In genomic region chr1:100077525-100077924, GRCh38 we compare ENCODE assay signal across 11 cellular contexts. TPM values are rescaled to one million over a fixed set of nuclear protein-coding genes. Genes with fewer than 3 reads are reported as not detected.
DNase-seq lines count a peak whose midpoint lies in the region; ATAC-seq, FAIRE-seq and TF ChIP-seq lines count a peak whose summit lies in the region.
"Had no signal": no experiment of that assay in that cellular context is flagged by ENCODE, and none has a peak within 500 bp of the region (broad histone marks: within the 10 kb centered on the region; RNA-seq: fewer than 3 reads in every experiment).

No MANE protein-coding gene starts in this region.

- peaks cover 2% of the 10 kb centered on the region for H4K20me1 ChIP-seq in endothelial cell of umbilical vein (replicated peaks; ENCODE audit: control insufficient read depth, extremely low read depth, insufficient read depth, low read length)
- H4K20me1 ChIP-seq in hepatocyte (ENCODE audit: insufficient read depth, poor library complexity, severe bottlenecking), result peaks cover 2% of the 10 kb centered on the region

- FAIRE-seq in endothelial cell of umbilical vein (lab: Jason Lieb, UNC) (peak; percentile 40), pancreas (lab: Jason Lieb, UNC) (no peak)

- no peaks in the 10 kb centered on the region for H3K4me1 Mint-ChIP-seq in MCF 10A (ENCODE audit: insufficient read depth, unreplicated experiment)

- no peaks in the 10 kb centered on the region for H3K27me3 ChIP-seq in endothelial cell of umbilical vein (ENCODE audit: control insufficient read depth in 2 of 2, insufficient read depth in 2 of 2, low read length in 2 of 2)
- H3K27me3 ChIP-seq in hepatocyte, result no peaks in the 10 kb centered on the region
- no peaks in the 10 kb centered on the region for H3K27me3 ChIP-seq in pancreas

- BruUV-seq in endothelial cell of umbilical vein (replicated peaks; lab: Mats Ljungman, UMichigan) (no TSS peak), MCF 10A (replicated peaks; lab: Mats Ljungman, UMichigan) (no TSS peak)

- H3K36me3 ChIP-seq in endothelial cell of umbilical vein (ENCODE audit: control insufficient read depth in 2 of 2, extremely low read depth in 1 of 2, insufficient read depth in 2 of 2, low read length in 2 of 2) (peaks cover 3 to 25% of the 10 kb centered on the region in 2 experiments), hepatocyte (replicated peaks; ENCODE audit: insufficient read depth, low read depth) (no peaks in the 10 kb centered on the region), pancreas (peaks cover 0 to 39% (median 13%) of the 10 kb centered on the region in 3 donors)

- no peak for TF ChIP-seq POLR2A in endothelial cell of umbilical vein (IDR thresholded peaks at IDR 0.05; ENCODE audit: low read depth, low read length)

- H3K9me3 Mint-ChIP-seq in MCF 10A (ENCODE audit: unreplicated experiment), result no peaks in the 10 kb centered on the region
- H3K9me3 Mint-ChIP-seq: H9, T-cell had no signal

- H3K9me2 ChIP-seq in hepatocyte (replicated peaks; ENCODE audit: insufficient read depth), result no peaks in the 10 kb centered on the region

- H2AFZ ChIP-seq in endothelial cell of umbilical vein (ENCODE audit: low read depth, low read length), result no peak overlapping the region
- H2AFZ ChIP-seq in hepatocyte, result no peak overlapping the region

- TF ChIP-seq CTCF in endothelial cell of umbilical vein (IDR thresholded peaks at IDR 0.05; ENCODE audit: extremely low read depth in 1 of 2, insufficient read depth in 1 of 2, low read depth in 1 of 2, low read length in 2 of 2) (no peak), hepatocyte (IDR thresholded peaks at IDR 0.05; ENCODE audit: poor library complexity) (no peak), MCF 10A (IDR thresholded peaks at IDR 0.05; ENCODE audit: unreplicated experiment) (no peak), pancreas (IDR thresholded peaks at IDR 0.05) (no peak)

- intact Hi-C loops in endothelial cell of umbilical vein (cut with micrococcal nuclease) (no loop called here), MCF 10A (cut with micrococcal nuclease) (no loop called here), pancreas (cut with DNase I) (no loop called here)

- CTCF ChIA-PET in endothelial cell of umbilical vein (lab: Charles Lee), result no interaction called here
- CTCF ChIA-PET in MCF 10A (lab: Yijun Ruan, JAX), result no interaction called here

- H3K4me1 ChIP-seq in endothelial cell of umbilical vein (ENCODE audit: control insufficient read depth, extremely low read depth, insufficient read depth, low read length), result peaks cover 4% of the 10 kb centered on the region
- no peaks in the 10 kb centered on the region for H3K4me1 ChIP-seq in hepatocyte (ENCODE audit: insufficient read depth)
- peaks cover 0 to 3% (median 3%) of the 10 kb centered on the region in 3 donors for H3K4me1 ChIP-seq in pancreas

- H3K4me2 ChIP-seq in endothelial cell of umbilical vein (ENCODE audit: insufficient read depth, low read length) (no peak overlapping the region), hepatocyte (no peak overlapping the region)

- H3K27ac Mint-ChIP-seq in MCF 10A (ENCODE audit: low read depth, unreplicated experiment), result no peak overlapping the region

- no peaks in the 10 kb centered on the region for H3K27me3 Mint-ChIP-seq in MCF 10A (ENCODE audit: insufficient read depth, unreplicated experiment)
- H3K27me3 Mint-ChIP-seq: T-cell had no signal

- DNase-seq in endothelial cell of umbilical vein (ENCODE audit: low read depth, low spot score) (peak; percentile 89), hepatocyte (ENCODE audit: low spot score) (no peak), MCF 10A (ENCODE audit: unreplicated experiment) (no peak), pancreas (no peak)
- DNase-seq: H9, NCI-H1417 treated with DMSO at 0.1 percent for 48 hours, T-cell had no signal

- H3K4me3 Mint-ChIP-seq in MCF 10A (ENCODE audit: unreplicated experiment), result no peak overlapping the region
- H3K4me3 Mint-ChIP-seq: H9, T-cell had no signal

- POLR2A ChIA-PET in endothelial cell of umbilical vein (lab: Charles Lee) (no interaction called here), MCF 10A (lab: Yijun Ruan, JAX) (no interaction called here)

- H3K9me1 ChIP-seq in endothelial cell of umbilical vein (replicated peaks; ENCODE audit: control insufficient read depth, extremely low read depth, insufficient read depth, low read length), result no peaks in the 10 kb centered on the region

- H3K36me3 Mint-ChIP-seq in MCF 10A (ENCODE audit: insufficient read depth, unreplicated experiment), result peaks cover 69% of the 10 kb centered on the region

- H3K9me3 ChIP-seq in endothelial cell of umbilical vein (replicated peaks; ENCODE audit: control insufficient read depth, insufficient read depth, low read length) (no peaks in the 10 kb centered on the region), hepatocyte (ENCODE audit: low read depth) (no peaks in the 10 kb centered on the region), pancreas (no peaks in the 10 kb centered on the region)

- H3K9ac ChIP-seq in endothelial cell of umbilical vein (replicated peaks; ENCODE audit: extremely low read depth, insufficient read depth, low read length), result no peak overlapping the region

- H3K4me3 ChIP-seq in endothelial cell of umbilical vein (replicated peaks in 1 of 3; ENCODE audit: insufficient read depth in 1 of 3, low read depth in 1 of 3, low read length in 3 of 3) (no peak overlapping the region), hepatocyte (no peak overlapping the region), pancreas (no peak overlapping the region)

- ATAC-seq in GM18508 (IDR thresholded peaks at IDR 0.05; ENCODE audit: insufficient read depth, unreplicated experiment) (peak; percentile 35), GM21515 (IDR thresholded peaks at IDR 0.05; ENCODE audit: unreplicated experiment) (peak; percentile 37), HG03196 (IDR thresholded peaks at IDR 0.05; ENCODE audit: unreplicated experiment) (peak; percentile 40), esophagus mucosa (no peak), pancreas (no peak)
- ATAC-seq: T-cell had no signal

- dilution Hi-C loops in endothelial cell of umbilical vein (cut with MboI; ENCODE audit: extremely low pct_ligation_motif_present, low sequenced_read_pairs), result no loop called here

- H3K27ac ChIP-seq in endothelial cell of umbilical vein (ENCODE audit: insufficient read depth, low read depth, low read length), result peak overlapping the region; percentile 16
- H3K27ac ChIP-seq in hepatocyte, result no peak overlapping the region
- no peak overlapping the region for H3K27ac ChIP-seq in pancreas

- 95% methylated on average over 5 of the region's 5 CpGs for WGBS in hepatocyte (ENCODE audit: low lambda C conversion rate, missing lambda C conversion rate)
- WGBS in pancreas, 2 donors, result 81 to 84% methylated on average over 5 of the region's 5 CpGs

- H3K79me2 ChIP-seq in endothelial cell of umbilical vein (ENCODE audit: control insufficient read depth, insufficient read depth, low read length), result peaks cover 4% of the 10 kb centered on the region
- no peaks in the 10 kb centered on the region for H3K79me2 ChIP-seq in hepatocyte

TF ChIP-seq in endothelial cell of umbilical vein, 7 proteins besides CTCF, POLR2A, EP300 and RAD21:
- TF ChIP-seq JUN (IDR thresholded peaks at IDR 0.05; ENCODE audit: borderline replicate concordance, insufficient read depth, insufficient read length, low read depth), result no peak

RNA-seq across cellular contexts. Expression of gene SASS6, which starts 55.2 kb away (rescaled TPM):
- total RNA-seq in endothelial cell of umbilical vein (6.5 and 7.3 TPM in 2 replicates), hepatocyte (4.5 and 7.5 TPM in 2 replicates), MCF 10A (2022) (6.6 and 7.5 TPM in 2 replicates), esophagus mucosa (2.9 TPM), pancreas (1 to 10 TPM in 4 of 6 donors, under 1 TPM in 2; 0.76 to 1.8 (median 1.3) TPM)
- polyA plus RNA-seq in endothelial cell of umbilical vein (0.21 and 0.44 TPM in 2 replicates), hepatocyte (1.9 and 2.7 TPM in 2 replicates), pancreas (1 to 10 TPM in 1 of 2 donors, under 1 TPM in 1; 0.84 to 1.7 TPM)
- 0.68 and 0.84 TPM in 2 replicates for polyA plus RNA-seq in endothelial cell of umbilical vein (2011; cell fraction: cytosol; rRNA removed)
- polyA plus RNA-seq in endothelial cell of umbilical vein (2011; cell fraction: nucleus; rRNA removed), result 2.1 and 3.2 TPM in 2 replicates
- polyA plus RNA-seq in endothelial cell of umbilical vein (2012), result 1.5 and 2.9 TPM in 2 replicates
- 0.51 and 1.2 TPM in 2 replicates for polyA minus RNA-seq in endothelial cell of umbilical vein
- polyA minus RNA-seq in endothelial cell of umbilical vein (2011; cell fraction: cytosol; rRNA and poly(A)+ RNA removed), result 2.6 TPM
- polyA minus RNA-seq in endothelial cell of umbilical vein (2011; cell fraction: nucleus; rRNA and poly(A)+ RNA removed), result 1.6 and 2.5 TPM in 2 replicates

RNA-seq across cellular contexts. Expression of gene TRMT13, which starts 55.4 kb away (rescaled TPM):
- 12.7 and 14.1 TPM in 2 replicates for total RNA-seq in endothelial cell of umbilical vein
- polyA plus RNA-seq in endothelial cell of umbilical vein, result 2.6 and 2.9 TPM in 2 replicates
- 3.2 and 4.0 TPM in 2 replicates for polyA plus RNA-seq in endothelial cell of umbilical vein (2011; cell fraction: cytosol; rRNA removed)
- polyA plus RNA-seq in endothelial cell of umbilical vein (2011; cell fraction: nucleus; rRNA removed), result 19.0 and 28.2 TPM in 2 replicates
- polyA plus RNA-seq in endothelial cell of umbilical vein (2012), result 5.3 and 8.9 TPM in 2 replicates
- polyA minus RNA-seq in endothelial cell of umbilical vein, result 3.0 and 5.9 TPM in 2 replicates
- 4.1 TPM for polyA minus RNA-seq in endothelial cell of umbilical vein (2011; cell fraction: cytosol; rRNA and poly(A)+ RNA removed)
- polyA minus RNA-seq in endothelial cell of umbilical vein (2011; cell fraction: nucleus; rRNA and poly(A)+ RNA removed), result 8.5 and 11.0 TPM in 2 replicates
- total RNA-seq in hepatocyte, result 13.7 and 18.8 TPM in 2 replicates
- 8.9 and 9.6 TPM in 2 replicates for polyA plus RNA-seq in hepatocyte
- 24.2 and 25.5 TPM in 2 replicates for total RNA-seq in MCF 10A (2022)
- 9.4 TPM for total RNA-seq in esophagus mucosa
- 10 to 100 TPM in 1 of 6 donors, 1 to 10 TPM in 5; 4.8 to 10.5 (median 8.1) TPM for total RNA-seq in pancreas
- 10 to 100 TPM in 1 of 2 donors, 1 to 10 TPM in 1; 8.7 to 10.6 TPM for polyA plus RNA-seq in pancreas

Comparison
In these comparisons a context has a peak if more than half of its experiments do, and no peak if none do; other contexts are left out.
1. ATAC-seq: peak in GM18508 (single experiment), GM21515 (single experiment) and HG03196 (single experiment); none in esophagus mucosa (single experiment) and pancreas (0 of 4).